ENCODE assay signal across 8 cellular contexts in the genomic region with DNA sequence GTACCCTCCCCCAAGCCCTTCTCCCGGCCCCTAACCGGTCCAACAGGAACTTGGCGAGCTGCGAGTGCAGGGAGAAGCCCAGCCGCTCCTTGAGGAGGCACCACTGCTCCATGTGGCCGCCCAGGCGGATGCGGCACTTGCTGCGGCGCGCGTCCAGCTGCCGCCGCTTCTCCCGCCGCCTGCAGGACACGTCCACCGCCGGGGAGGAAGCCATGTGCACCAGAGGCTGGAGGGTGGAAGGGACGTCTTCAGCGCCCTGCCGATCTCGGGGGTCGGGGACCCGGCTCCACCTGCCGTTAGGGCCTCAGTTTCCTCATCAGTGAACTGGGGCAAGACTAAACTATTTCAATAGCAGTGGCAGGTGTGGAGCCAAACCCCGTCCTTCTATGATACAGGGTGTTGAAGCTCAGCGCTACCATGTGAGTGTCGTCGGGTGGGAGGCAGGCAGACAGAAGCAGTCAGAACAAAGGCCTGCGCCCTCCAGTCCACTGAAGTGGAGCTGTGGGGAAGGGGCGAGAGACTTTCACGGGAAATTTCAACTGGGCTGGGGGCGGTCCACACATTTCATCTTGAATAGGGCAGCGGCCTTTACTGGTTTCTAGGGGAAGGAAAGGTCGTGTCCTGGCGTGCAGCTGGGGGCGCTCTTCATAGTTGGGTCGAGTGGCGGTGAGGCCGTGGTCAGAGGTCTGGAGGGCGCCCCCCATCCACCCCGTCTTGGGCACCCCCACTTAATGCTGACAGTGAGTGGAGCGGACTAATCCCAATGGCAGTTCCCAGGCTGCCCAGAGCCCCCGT. TPM values are rescaled to one million over a fixed set of nuclear protein-coding genes. Genes with fewer than 3 reads are reported as not detected.
DNase-seq lines count a peak whose midpoint lies in the region; ATAC-seq and TF ChIP-seq lines count a peak whose summit lies in the region.

No MANE protein-coding gene starts in this region.

- peak overlapping the region; percentile 61 for H3K4me3 ChIP-seq in ovary

- intact Hi-C loops in head of caudate nucleus (cut with DNase I), result no loop called here
- intact Hi-C loops in ovary (cut with DNase I), result loop anchor here in 1 of 4 donors (2.0 kb wide), 1 partner anchor 19 kb away; a partner anchor contains a TSS

- peaks cover 14% of the 10 kb centered on the region for H3K4me1 ChIP-seq in ovary (ENCODE audit: insufficient read depth)

- no peaks in the 10 kb centered on the region for H3K36me3 ChIP-seq in ovary

- WGBS in ovary, 3 donors, result 1 to 2% (median 1%) methylated on average over 42 to 45 of the region's 45 CpGs

- no peaks in the 10 kb centered on the region for H3K9me3 ChIP-seq in ovary

- ATAC-seq in GM19328 (IDR thresholded peaks at IDR 0.05; ENCODE audit: unreplicated experiment) (peak; percentile 15), HG03378 (IDR thresholded peaks at IDR 0.05; ENCODE audit: unreplicated experiment) (peak; percentile 31)

- TF ChIP-seq CTCF in ovary (IDR thresholded peaks at IDR 0.05), result peak in 2 of 3 donors; percentile 26 to 32

- no peak for TF ChIP-seq EP300 in ovary (IDR thresholded peaks at IDR 0.05)

- H3K27me3 ChIP-seq in ovary, result no peaks in the 10 kb centered on the region

- H3K27ac ChIP-seq in ovary, result peak overlapping the region; percentile 56 to 76

- no peak for TF ChIP-seq POLR2A in ovary (IDR thresholded peaks at IDR 0.05)

- DNase-seq in DMS53 (lab: John Stamatoyannopoulos, UW) (peak; percentile 93), NCI-H82 (lab: John Stamatoyannopoulos, UW) (peak; percentile 92), head of caudate nucleus (peak in 33 of 42 donors; percentile 14 to 65 (median 49)), ovary (peak; percentile 56 to 75 (median 67))
- DNase-seq in activated naive CD4-positive, alpha-beta T cell treated with Interleukin-2 at 50 U/mL for 16 hours, result peak; percentile 36
- DNase-seq in central memory CD4-positive, alpha-beta T cell, result no peak

RNA-seq across cellular contexts. Expression of a gene that starts 0.6 kb away (rescaled TPM):
- 10 to 100 TPM; 27.4 to 47.7 (median 35.4) TPM for total RNA-seq in ovary
- polyA plus RNA-seq in ovary, result 10 to 100 TPM; 13.2 to 47.4 TPM

RNA-seq across cellular contexts. Expression of a gene that starts 20.3 kb away (rescaled TPM):
- 10 to 100 TPM; 15.1 to 29.5 (median 21.6) TPM for total RNA-seq in ovary
- polyA plus RNA-seq in ovary, result 10 to 100 TPM in 1 of 2 donors, 1 to 10 TPM in 1; 7.3 to 10.8 TPM

RNA-seq across cellular contexts. Expression of a gene that starts 32.6 kb away (rescaled TPM):
- total RNA-seq in ovary, result 10 to 100 TPM in 6 of 7 donors, 1 to 10 TPM in 1; 9.4 to 16.8 (median 13.9) TPM
- polyA plus RNA-seq in ovary, result 10 to 100 TPM in 1 of 2 donors, 1 to 10 TPM in 1; 8.1 to 13.8 TPM

RNA-seq across cellular contexts. Expression of a gene that starts 47.7 kb away (rescaled TPM):
- total RNA-seq in ovary, result 10 to 100 TPM in 1 of 7 donors, 1 to 10 TPM in 6; 3.9 to 10.7 (median 7.7) TPM
- polyA plus RNA-seq in ovary, result 1 to 10 TPM; 6.7 to 6.8 TPM
